8 cellular contexts compared by ENCODE assay signal in genomic region chr2:207503234-207503633, GRCh38.
DNase-seq lines count a peak whose midpoint lies in the region; ATAC-seq lines count a peak whose summit lies in the region.
"Had no signal": no experiment of that assay in that cellular context is flagged by ENCODE, and none has a peak within 500 bp of the region (broad histone marks: within the 10 kb centered on the region; RNA-seq: fewer than 3 reads in every experiment).

No MANE protein-coding gene starts in this region.

- H3K4me1 Mint-ChIP-seq in dendritic cell treated with granulocyte-macrophage colony-stimulating factor and Interleukin-4, amounts not matched to agents 40 ng/mL and 50 ng/mL, for 4 days (ENCODE audit: low read depth): peaks cover 85% of the 10 kb centered on the region
- H3K4me1 Mint-ChIP-seq in stimulated activated naive B cell treated with anti-CD40 and anti-IgM and Interleukin-4, amounts not matched to agents 10 μg/mL and 1 μg/mL and 100 μg/mL, for 72 hours: peaks cover 54 to 82% of the 10 kb centered on the region in 2 donors

- H3K36me3 Mint-ChIP-seq in dendritic cell treated with granulocyte-macrophage colony-stimulating factor and Interleukin-4, amounts not matched to agents 40 ng/mL and 50 ng/mL, for 4 days (ENCODE audit: low read depth): peaks cover 7% of the 10 kb centered on the region
- H3K36me3 Mint-ChIP-seq in stimulated activated naive B cell treated with anti-CD40 and anti-IgM and Interleukin-4, amounts not matched to agents 10 μg/mL and 1 μg/mL and 100 μg/mL, for 72 hours: peaks cover 0 to 2% of the 10 kb centered on the region in 2 donors

- H3K4me3 Mint-ChIP-seq in dendritic cell treated with granulocyte-macrophage colony-stimulating factor and Interleukin-4, amounts not matched to agents 40 ng/mL and 50 ng/mL, for 4 days: peak overlapping the region; percentile 51
- peak overlapping the region; percentile 6 to 11 for H3K4me3 Mint-ChIP-seq in stimulated activated naive B cell treated with anti-CD40 and anti-IgM and Interleukin-4, amounts not matched to agents 10 μg/mL and 1 μg/mL and 100 μg/mL, for 72 hours

- ATAC-seq in GM19372 (IDR thresholded peaks at IDR 0.05; ENCODE audit: low read depth, unreplicated experiment): peak; percentile 60
- peak; percentile 72 for ATAC-seq in HG03064 (IDR thresholded peaks at IDR 0.05; ENCODE audit: low read depth, unreplicated experiment)
- ATAC-seq in stimulated activated naive B cell treated with anti-CD40 and anti-IgM and Interleukin-4, amounts not matched to agents 10 μg/mL and 1 μg/mL and 100 μg/mL, for 72 hours (replicated peaks): peak; percentile 84 to 87

- peak overlapping the region; percentile 90 for H3K27ac Mint-ChIP-seq in dendritic cell treated with granulocyte-macrophage colony-stimulating factor and Interleukin-4, amounts not matched to agents 40 ng/mL and 50 ng/mL, for 4 days
- peak overlapping the region; percentile 86 for H3K27ac Mint-ChIP-seq in stimulated activated naive B cell treated with anti-CD40 and anti-IgM and Interleukin-4, amounts not matched to agents 10 μg/mL and 1 μg/mL and 100 μg/mL, for 72 hours

- intact Hi-C loops in dendritic cell treated with granulocyte-macrophage colony-stimulating factor and Interleukin-4, amounts not matched to agents 40 ng/mL and 50 ng/mL, for 4 days (cut with micrococcal nuclease): no loop called here

- H3K9me3 Mint-ChIP-seq in dendritic cell treated with granulocyte-macrophage colony-stimulating factor and Interleukin-4, amounts not matched to agents 40 ng/mL and 50 ng/mL, for 4 days: no peaks in the 10 kb centered on the region
- no peaks in the 10 kb centered on the region for H3K9me3 Mint-ChIP-seq in stimulated activated naive B cell treated with anti-CD40 and anti-IgM and Interleukin-4, amounts not matched to agents 10 μg/mL and 1 μg/mL and 100 μg/mL, for 72 hours

- H3K27me3 Mint-ChIP-seq in dendritic cell treated with granulocyte-macrophage colony-stimulating factor and Interleukin-4, amounts not matched to agents 40 ng/mL and 50 ng/mL, for 4 days: no peaks in the 10 kb centered on the region
- H3K27me3 Mint-ChIP-seq in stimulated activated naive B cell treated with anti-CD40 and anti-IgM and Interleukin-4, amounts not matched to agents 10 μg/mL and 1 μg/mL and 100 μg/mL, for 72 hours: no peaks in the 10 kb centered on the region

- DNase-seq in stimulated activated naive B cell treated with anti-CD40 and anti-IgM and Interleukin-4, amounts not matched to agents 10 μg/mL and 1 μg/mL and 100 μg/mL, for 72 hours: peak; percentile 33
- DNase-seq in cortex of kidney (lab: John Stamatoyannopoulos, UW) (no peak), LoVo (ENCODE audit: low spot score) (no peak), HPDE6-E6E7 (ENCODE audit: extremely low spot score) (no peak)
- DNase-seq: NCI-H2029 had no signal
